Comparison of ENCODE assay signal across 11 cellular contexts in the genomic region with DNA sequence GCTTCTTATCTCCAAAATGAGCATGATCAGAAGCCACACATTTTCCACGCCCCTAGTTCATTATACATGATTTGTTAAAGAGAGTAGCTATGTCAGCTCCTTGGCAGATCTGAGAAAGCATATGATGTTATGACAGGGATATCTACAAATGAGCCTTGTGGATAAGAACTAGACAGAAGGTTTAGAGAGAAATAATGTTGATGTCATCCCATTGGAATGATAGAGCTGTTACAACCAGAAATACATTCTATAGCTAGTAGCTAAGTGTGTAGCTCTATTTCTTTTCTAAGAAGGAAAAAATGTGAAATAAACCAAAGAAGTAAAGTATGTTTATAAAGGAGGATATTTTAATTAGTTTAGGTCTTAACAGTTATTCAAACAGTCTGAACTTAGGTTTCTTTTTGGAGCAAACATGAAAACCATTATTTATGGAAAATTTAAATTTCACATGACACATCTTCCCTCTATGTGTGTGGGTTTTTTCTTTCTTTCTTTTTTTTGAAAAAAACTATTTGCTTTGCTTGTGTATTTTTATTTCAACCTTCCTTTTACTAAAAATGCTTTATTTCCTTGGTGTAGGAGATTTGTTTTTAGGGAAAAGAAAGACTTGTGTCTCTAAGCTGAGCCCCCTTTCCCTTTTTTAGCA.
A peak's percentile ranks its signal among the peaks of the same experiment; 100 is the strongest.
DNase-seq lines count a peak whose midpoint lies in the region; ATAC-seq and TF ChIP-seq lines count a peak whose summit lies in the region.
"Had no signal": no experiment of that assay in that cellular context is flagged by ENCODE, and none has a peak within 500 bp of the region (broad histone marks: within the 10 kb centered on the region; RNA-seq: fewer than 3 reads in every experiment).

No MANE protein-coding gene starts in this region.

- no peak for TF ChIP-seq CTCF in Panc1 (IDR thresholded peaks at IDR 0.05)
- TF ChIP-seq CTCF in nephron progenitor cell (IDR thresholded peaks at IDR 0.05), result no peak
- no peak for TF ChIP-seq CTCF in progenitor cell of endocrine pancreas (IDR thresholded peaks at IDR 0.05; ENCODE audit: unreplicated experiment)

- H3K4me3 ChIP-seq in Panc1 (ENCODE audit: low read depth in 2 of 2, low read length in 2 of 2), result no peak overlapping the region
- H3K4me3 ChIP-seq: colonic mucosa had no signal

- no peaks in the 10 kb centered on the region for H3K27me3 Mint-ChIP-seq in nephron progenitor cell (ENCODE audit: low read depth, poor library complexity)
- H3K27me3 Mint-ChIP-seq in progenitor cell of endocrine pancreas, result no peaks in the 10 kb centered on the region

- H3K4me1 Mint-ChIP-seq in nephron progenitor cell, result peaks cover 28% of the 10 kb centered on the region
- peaks cover 15% of the 10 kb centered on the region for H3K4me1 Mint-ChIP-seq in progenitor cell of endocrine pancreas (ENCODE audit: low read depth)

- in situ Hi-C loops in Caki2 (cut with HindIII; ENCODE audit: low pct_unique_long_range_greater_than_20kb, low sequenced_read_pairs), result no loop called here
- in situ Hi-C loops in Panc1 (cut with HindIII; ENCODE audit: low pct_unique_long_range_greater_than_20kb, low sequenced_read_pairs), result no loop called here

- POLR2A ChIA-PET in Panc1 (lab: Charles Lee), result interaction anchor here (0.5 to 0.6 kb wide), 3 partner anchors 8 to 238 kb away, joined by 3 to 5 read pairs (median 3); no protein-coding TSS in a partner anchor

- H3K27ac Mint-ChIP-seq in nephron progenitor cell (peak overlapping the region; percentile 57), progenitor cell of endocrine pancreas (no peak overlapping the region)

- intact Hi-C loops in Panc1 (cut with micrococcal nuclease; ENCODE audit: unreplicated experiment), result no loop called here

- CTCF ChIA-PET in Panc1 (lab: Charles Lee), result no interaction called here

- DNase-seq in Caki2 (ENCODE audit: low read depth) (peak; percentile 32), Panc1 (ENCODE audit: low read depth, low spot score) (no peak), epithelial cell of prostate (ENCODE audit: low read depth, low spot score) (no peak), nephron progenitor cell (no peak), progenitor cell of endocrine pancreas (ENCODE audit: low spot score, unreplicated experiment) (no peak), substantia nigra (lab: John Stamatoyannopoulos, UW) (no peak)
- DNase-seq in stimulated activated CD4-positive, alpha-beta T cell treated with anti-CD3 and anti-CD28 coated beads, Interleukin-2, amount 100 ng/mL, for 24 hours, result no peak
- DNase-seq: colonic mucosa, NCI-H2107, retina had no signal

- H3K27ac ChIP-seq in Panc1 (ENCODE audit: low read length), result no peak overlapping the region
- peak overlapping the region; percentile 1 for H3K27ac ChIP-seq in epithelial cell of prostate
- H3K27ac ChIP-seq in substantia nigra (ENCODE audit: low read depth, low read length, poor library complexity, severe bottlenecking), result no peak overlapping the region
- H3K27ac ChIP-seq: colonic mucosa had no signal

- H3K4me3 Mint-ChIP-seq in nephron progenitor cell (no peak overlapping the region), progenitor cell of endocrine pancreas (ENCODE audit: low read depth) (no peak overlapping the region)

- peaks cover 71% of the 10 kb centered on the region for H3K36me3 Mint-ChIP-seq in nephron progenitor cell (ENCODE audit: low read depth)
- peaks cover 28% of the 10 kb centered on the region for H3K36me3 Mint-ChIP-seq in progenitor cell of endocrine pancreas (ENCODE audit: insufficient read depth)

- BruUV-seq in Panc1 (replicated peaks; lab: Mats Ljungman, UMichigan), result no TSS peak

- ATAC-seq in Panc1, result peak; percentile 44; the same call in 1 of the 2 replicates
- ATAC-seq in HG02840 (IDR thresholded peaks at IDR 0.05; ENCODE audit: low FRiP score, unreplicated experiment), result no peak

- H3K9me3 ChIP-seq in Panc1 (ENCODE audit: control insufficient read depth, insufficient read depth, low read depth, low read length), result no peaks in the 10 kb centered on the region
- H3K9me3 ChIP-seq: colonic mucosa had no signal

- H3K27me3 ChIP-seq in Panc1 (ENCODE audit: control insufficient read depth, insufficient read depth, low read length), result no peaks in the 10 kb centered on the region
- H3K27me3 ChIP-seq: colonic mucosa had no signal

- H3K9me3 Mint-ChIP-seq in nephron progenitor cell, result no peaks in the 10 kb centered on the region
- H3K9me3 Mint-ChIP-seq in progenitor cell of endocrine pancreas (ENCODE audit: low read depth), result no peaks in the 10 kb centered on the region

- H3K4me1 ChIP-seq in Panc1 (ENCODE audit: control insufficient read depth, insufficient read depth, low read length), result peaks cover 20% of the 10 kb centered on the region
- H3K4me1 ChIP-seq: colonic mucosa had no signal

- H3K36me3 ChIP-seq in Panc1 (ENCODE audit: control insufficient read depth, insufficient read depth, low read length), result peaks cover 4% of the 10 kb centered on the region; the same call in 1 of the 2 replicates
- H3K36me3 ChIP-seq: colonic mucosa had no signal
